30 cellular contexts compared by ENCODE assay signal in genomic region chr4:181312066-181312465, GRCh38.
"Had no signal": no experiment of that assay in that cellular context is flagged by ENCODE, and none has a peak within 500 bp of the region (broad histone marks: within the 10 kb centered on the region; RNA-seq: fewer than 3 reads in every experiment).

No MANE protein-coding gene starts in this region.

- H3K9me3 ChIP-seq: colonic mucosa, esophagus squamous epithelium, gastroesophageal sphincter had no signal

- H3K36me3 Mint-ChIP-seq: activated naive CD8-positive, alpha-beta T cell had no signal

- DNase-seq: activated B cell treated with CpG ODN at 0.5 μM for 24 hours; activated CD4-positive, alpha-beta T cell treated with anti-CD3 and anti-CD28 coated beads for 48 hours; activated CD4-positive, alpha-beta T cell treated with anti-CD3 and anti-CD28 coated beads, Interleukin-2, amount 50 U/mL, for 1 hour; activated CD4-positive, alpha-beta T cell treated with anti-CD3 and anti-CD28 coated beads, Interleukin-2, amount 50 U/mL, for 48 hours; activated CD8-positive, alpha-beta memory T cell treated with anti-CD3 and anti-CD28 coated beads for 24 hours; activated CD8-positive, alpha-beta T cell treated with anti-CD3 and anti-CD28 coated beads for 36 hours; activated effector memory CD4-positive, alpha-beta T cell treated with Interleukin-2 at 50 U/mL for 16 hours; activated gamma-delta T cell treated with Interleukin-2 at 50 U/mL for 16 hours; activated naive CD4-positive, alpha-beta T cell treated with anti-CD3 and anti-CD28 coated beads, Interleukin-2, amount 50 U/mL, for 16 hours; activated naive CD4-positive, alpha-beta T cell treated with Interleukin-2 at 50 U/mL for 16 hours; activated T-cell treated with anti-CD3 and anti-CD28 coated beads, Interleukin-2, amount 50 U/mL, for 4 hours; amniotic stem cell; anterior cingulate cortex; brain microvascular endothelial cell; central memory CD4-positive, alpha-beta T cell; cerebellar nuclear complex; colonic mucosa; effector CD8-positive, alpha-beta T cell; esophagus squamous epithelium; foreskin melanocyte; T-helper 1 cell; T-helper 17 cell; T1000; WERI-Rb-1 had no signal

- H3K27ac ChIP-seq: brain microvascular endothelial cell, colonic mucosa, epithelial cell of prostate, esophagus squamous epithelium, gastroesophageal sphincter, WERI-Rb-1 had no signal

- H3K4me1 ChIP-seq: colonic mucosa, esophagus squamous epithelium, gastroesophageal sphincter had no signal

- H3K27me3 ChIP-seq: brain microvascular endothelial cell, colonic mucosa, esophagus squamous epithelium, gastroesophageal sphincter had no signal

- H3K4me3 ChIP-seq: colonic mucosa, esophagus squamous epithelium, gastroesophageal sphincter had no signal

- H3K36me3 ChIP-seq: brain microvascular endothelial cell, colonic mucosa, esophagus squamous epithelium, gastroesophageal sphincter, WERI-Rb-1 had no signal

- H3K9me3 Mint-ChIP-seq: activated B cell treated with CpG ODN at 0.5 μM for 24 hours; activated CD8-positive, alpha-beta T cell treated with anti-CD3 and anti-CD28 coated beads for 36 hours; activated T-cell treated with anti-CD3 and anti-CD28 coated beads, Interleukin-2, amount 50 U/mL, for 4 hours; activated T-helper 17 cell treated with anti-CD3 and anti-CD28 coated beads, Interleukin-2, amount 50 U/mL, for 72 hours; T-helper 2 cell treated with Interferon-gamma antibody and Interleukin-4, amounts not matched to agents 5 μg/mL and 100 μg/mL, for 36 hours had no signal

- H3K27ac Mint-ChIP-seq: activated B cell treated with CpG ODN at 0.5 μM for 24 hours; activated CD8-positive, alpha-beta T cell treated with anti-CD3 and anti-CD28 coated beads for 36 hours; activated naive CD8-positive, alpha-beta T cell; activated T-helper 17 cell treated with anti-CD3 and anti-CD28 coated beads, Interleukin-2, amount 50 U/mL, for 72 hours; T-helper 17 cell; T-helper 2 cell treated with Interferon-gamma antibody and Interleukin-4, amounts not matched to agents 5 μg/mL and 100 μg/mL, for 36 hours had no signal

- H3K4me3 Mint-ChIP-seq: activated B cell treated with CpG ODN at 0.5 μM for 24 hours; activated CD8-positive, alpha-beta T cell treated with anti-CD3 and anti-CD28 coated beads for 36 hours; activated naive CD8-positive, alpha-beta T cell; activated T-cell treated with anti-CD3 and anti-CD28 coated beads, Interleukin-2, amount 50 U/mL, for 4 hours; activated T-helper 17 cell treated with anti-CD3 and anti-CD28 coated beads, Interleukin-2, amount 50 U/mL, for 72 hours; T-helper 17 cell; T-helper 2 cell treated with Interferon-gamma antibody and Interleukin-4, amounts not matched to agents 5 μg/mL and 100 μg/mL, for 36 hours had no signal

- ATAC-seq: activated CD4-positive, CD25-positive, alpha-beta regulatory T cell treated with anti-CD3 and anti-CD28 coated beads, Interleukin-2, amount 50 U/mL, for 24 hours; activated CD8-positive, alpha-beta T cell treated with anti-CD3 and anti-CD28 coated beads for 36 hours; activated T-cell treated with anti-CD3 and anti-CD28 coated beads, Interleukin-2, amount 50 U/mL, for 4 hours; activated T-helper 17 cell treated with anti-CD3 and anti-CD28 coated beads, Interleukin-2, amount 50 U/mL, for 72 hours; gastroesophageal sphincter; T-helper 17 cell had no signal

- H3K27me3 Mint-ChIP-seq: activated B cell treated with CpG ODN at 0.5 μM for 24 hours; activated CD8-positive, alpha-beta T cell treated with anti-CD3 and anti-CD28 coated beads for 36 hours; activated naive CD8-positive, alpha-beta T cell; activated T-helper 17 cell treated with anti-CD3 and anti-CD28 coated beads, Interleukin-2, amount 50 U/mL, for 72 hours; T-helper 17 cell had no signal

- H3K4me1 Mint-ChIP-seq: activated B cell treated with CpG ODN at 0.5 μM for 24 hours; activated T-helper 17 cell treated with anti-CD3 and anti-CD28 coated beads, Interleukin-2, amount 50 U/mL, for 72 hours; T-helper 17 cell had no signal
